Comparison of ENCODE assay signal across 9 cellular contexts in genomic region chr2:188975497-188976102, GRCh38. TPM values are rescaled to one million over a fixed set of nuclear protein-coding genes. Genes with fewer than 3 reads are reported as not detected.
DNase-seq lines count a peak whose midpoint lies in the region; ATAC-seq and TF ChIP-seq lines count a peak whose summit lies in the region.
"Had no signal": no experiment of that assay in that cellular context is flagged by ENCODE, and none has a peak within 500 bp of the region (broad histone marks: within the 10 kb centered on the region; RNA-seq: fewer than 3 reads in every experiment).

No MANE protein-coding gene starts in this region.

- H3K36me3 ChIP-seq in esophagus muscularis mucosa (no peaks in the 10 kb centered on the region), mucosa of rectum (ENCODE audit: control insufficient read depth in 2 of 2, insufficient read depth in 2 of 2, low read length in 2 of 2) (no peaks in the 10 kb centered on the region), upper lobe of right lung (no peaks in the 10 kb centered on the region)

- H3K27ac ChIP-seq in esophagus muscularis mucosa (replicated peaks in 1 of 4) (peak overlapping the region; percentile 79 to 84 (median 82)), mucosa of rectum (ENCODE audit: low read depth in 2 of 2, low read length in 2 of 2) (peak overlapping the region; percentile 70 to 76), upper lobe of right lung (peak overlapping the region; percentile 49)

- H3K4me1 ChIP-seq in esophagus muscularis mucosa: peaks cover 0 to 54% (median 41%) of the 10 kb centered on the region in 4 donors
- no peaks in the 10 kb centered on the region for H3K4me1 ChIP-seq in mucosa of rectum (ENCODE audit: control insufficient read depth in 2 of 2, insufficient read depth in 2 of 2, low read length in 2 of 2)
- H3K4me1 ChIP-seq in upper lobe of right lung: no peaks in the 10 kb centered on the region

- no peaks in the 10 kb centered on the region for H3K9me3 ChIP-seq in esophagus muscularis mucosa
- no peaks in the 10 kb centered on the region for H3K9me3 ChIP-seq in mucosa of rectum (ENCODE audit: control insufficient read depth in 2 of 2, low read length in 2 of 2)
- H3K9me3 ChIP-seq in upper lobe of right lung: no peaks in the 10 kb centered on the region

- H3K4me3 ChIP-seq in esophagus muscularis mucosa (peak overlapping the region; percentile 50 to 63 (median 60)), mucosa of rectum (ENCODE audit: low read length in 2 of 2) (peak overlapping the region; percentile 66 to 70), upper lobe of right lung (peak overlapping the region; percentile 51)

- intact Hi-C loops in esophagus muscularis mucosa (cut with DNase I) (loop anchor here (2.0 to 10.0 kb wide), 5 partner anchors 81 to 681 kb away; partner anchors contain the start of gene GULP1), upper lobe of right lung (cut with DNase I) (loop anchor here (10.0 kb wide), 1 partner anchor 451 kb away; no protein-coding TSS in a partner anchor)

- DNase-seq in LHCN-M2 (ENCODE audit: low read depth) (peak; percentile 98), esophagus muscularis mucosa (ENCODE audit: extremely low spot score) (no peak), upper lobe of right lung (no peak), NCI-H774 (lab: John Stamatoyannopoulos, UW) (no peak), NCI-H128 (lab: John Stamatoyannopoulos, UW; ENCODE audit: unreplicated experiment) (no peak)
- DNase-seq: activated CD4-positive, alpha-beta memory T cell treated with anti-CD3 and anti-CD28 coated beads, Interleukin-2, amount 10 ng/mL, durations not matched to agents 7 days and 5 days; NCI-H526 treated with DMSO at 0.1 percent for 48 hours had no signal

- ATAC-seq in upper lobe of right lung (peak; percentile 79), GM21786 (IDR thresholded peaks at IDR 0.05; ENCODE audit: unreplicated experiment) (no peak)

- no peaks in the 10 kb centered on the region for H3K27me3 ChIP-seq in esophagus muscularis mucosa
- H3K27me3 ChIP-seq in mucosa of rectum (ENCODE audit: control insufficient read depth in 2 of 2, insufficient read depth in 2 of 2, low read length in 2 of 2): no peaks in the 10 kb centered on the region
- H3K27me3 ChIP-seq in upper lobe of right lung: no peaks in the 10 kb centered on the region

- TF ChIP-seq POLR2A in esophagus muscularis mucosa (IDR thresholded peaks at IDR 0.05; ENCODE audit: low read depth): no peak

- WGBS in esophagus muscularis mucosa: 21% methylated on average over 1 of the region's 1 CpG

- H3K9ac ChIP-seq in mucosa of rectum (ENCODE audit: low read depth in 1 of 2, low read length in 2 of 2): peak overlapping the region in 1 of 2 donors; percentile 63

- TF ChIP-seq CTCF in esophagus muscularis mucosa (IDR thresholded peaks at IDR 0.05) (no peak), upper lobe of right lung (IDR thresholded peaks at IDR 0.05) (no peak)

- TF ChIP-seq EP300 in esophagus muscularis mucosa (IDR thresholded peaks at IDR 0.05): no peak

RNA-seq across cellular contexts. Expression of gene COL3A1, which starts 1.4 kb away (rescaled TPM):
- total RNA-seq in LHCN-M2 (2014; rRNA removed) (569 and 602 TPM in 2 replicates), esophagus muscularis mucosa (100 to 1,000 TPM; 182 to 480 (median 236) TPM), upper lobe of right lung (188 TPM)
- 167 TPM for polyA plus RNA-seq in LHCN-M2 (2012)
- total RNA-seq: activated CD4-positive, alpha-beta memory T cell treated with anti-CD3 and anti-CD28 coated beads, Interleukin-2, amount 10 ng/mL, durations not matched to agents 7 days and 5 days had no signal
